1 cellular context compared by ENCODE assay signal in genomic region chr13:79986890-79987289, GRCh38.
TF ChIP-seq lines count a peak whose summit lies in the region.

No MANE protein-coding gene starts in this region.

TF ChIP-seq in IMR-90, 13 proteins besides CTCF, POLR2A, EP300 and RAD21:
- TF ChIP-seq CEBPB (IDR thresholded peaks at IDR 0.05; ENCODE audit: low read depth, low read length), result no peak
- TF ChIP-seq MAFK (IDR thresholded peaks at IDR 0.05; ENCODE audit: low read depth, low read length), result no peak
- TF ChIP-seq MXI1 (IDR thresholded peaks at IDR 0.05; ENCODE audit: borderline replicate concordance, low read depth, low read length), result no peak
- no peak for TF ChIP-seq RCOR1 (IDR thresholded peaks at IDR 0.05; ENCODE audit: insufficient replicate concordance, low read length)
- TF ChIP-seq, protein P1, sequence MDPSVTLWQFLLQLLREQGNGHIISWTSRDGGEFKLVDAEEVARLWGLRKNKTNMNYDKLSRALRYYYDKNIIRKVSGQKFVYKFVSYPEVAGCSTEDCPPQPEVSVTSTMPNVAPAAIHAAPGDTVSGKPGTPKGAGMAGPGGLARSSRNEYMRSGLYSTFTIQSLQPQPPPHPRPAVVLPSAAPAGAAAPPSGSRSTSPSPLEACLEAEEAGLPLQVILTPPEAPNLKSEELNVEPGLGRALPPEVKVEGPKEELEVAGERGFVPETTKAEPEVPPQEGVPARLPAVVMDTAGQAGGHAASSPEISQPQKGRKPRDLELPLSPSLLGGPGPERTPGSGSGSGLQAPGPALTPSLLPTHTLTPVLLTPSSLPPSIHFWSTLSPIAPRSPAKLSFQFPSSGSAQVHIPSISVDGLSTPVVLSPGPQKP (IDR thresholded peaks at IDR 0.05; ENCODE audit: borderline replicate concordance, low read depth, low read length), result no peak
- no peak for TF ChIP-seq FOS (IDR thresholded peaks at IDR 0.05; ENCODE audit: low read depth, low read length)
- TF ChIP-seq NFE2L2 (IDR thresholded peaks at IDR 0.05; ENCODE audit: low read depth, low read length), result no peak
- TF ChIP-seq RFX5 (IDR thresholded peaks at IDR 0.05; ENCODE audit: low read depth, low read length), result no peak
- TF ChIP-seq MAZ (IDR thresholded peaks at IDR 0.05; ENCODE audit: borderline replicate concordance, low read depth, low read length), result no peak
- no peak for TF ChIP-seq SMC3 (IDR thresholded peaks at IDR 0.05; ENCODE audit: low read depth, low read length)
- TF ChIP-seq, protein P2, sequence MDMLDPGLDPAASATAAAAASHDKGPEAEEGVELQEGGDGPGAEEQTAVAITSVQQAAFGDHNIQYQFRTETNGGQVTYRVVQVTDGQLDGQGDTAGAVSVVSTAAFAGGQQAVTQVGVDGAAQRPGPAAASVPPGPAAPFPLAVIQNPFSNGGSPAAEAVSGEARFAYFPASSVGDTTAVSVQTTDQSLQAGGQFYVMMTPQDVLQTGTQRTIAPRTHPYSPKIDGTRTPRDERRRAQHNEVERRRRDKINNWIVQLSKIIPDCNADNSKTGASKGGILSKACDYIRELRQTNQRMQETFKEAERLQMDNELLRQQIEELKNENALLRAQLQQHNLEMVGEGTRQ (IDR thresholded peaks at IDR 0.05; ENCODE audit: low read depth, low read length), result no peak
- no peak for TF ChIP-seq BHLHE40 (IDR thresholded peaks at IDR 0.05; ENCODE audit: low read depth, low read length)
- TF ChIP-seq CHD1 (IDR thresholded peaks at IDR 0.05; ENCODE audit: low read depth, low read length), result no peak
